In the genomic region with DNA sequence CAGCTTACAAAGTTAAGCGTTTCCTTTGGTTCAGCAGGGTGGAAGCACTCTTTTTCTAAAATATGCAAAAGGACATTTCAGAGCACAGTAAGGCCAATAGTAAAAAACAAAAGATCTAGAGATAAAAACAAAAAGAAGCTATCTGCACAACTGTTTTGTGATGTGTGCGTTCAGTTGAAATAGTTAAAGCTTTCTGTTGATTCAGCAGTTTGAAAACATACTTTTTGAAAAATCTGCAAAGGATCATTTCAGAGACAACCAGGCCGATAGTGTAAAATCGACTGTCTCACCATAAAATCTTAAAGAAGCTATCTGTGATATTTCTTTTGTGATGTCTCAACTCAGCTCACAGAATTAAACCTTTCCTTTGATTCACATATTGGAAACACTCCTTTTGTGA, we compare ENCODE assay signal across 31 cellular contexts.
"Had no signal": no experiment of that assay in that cellular context is flagged by ENCODE, and none has a peak within 500 bp of the region (broad histone marks: within the 10 kb centered on the region; RNA-seq: fewer than 3 reads in every experiment).

No MANE protein-coding gene starts in this region.

- H2AFZ ChIP-seq: neural progenitor cell, parathyroid adenoma had no signal

- H3K4me2 ChIP-seq: neural progenitor cell, smooth muscle cell had no signal

- H3K27ac ChIP-seq: neural progenitor cell, ovary, parathyroid adenoma, psoas muscle, skin epidermis, spleen, suprapubic skin, testis, tibial artery, transverse colon, upper lobe of right lung, uterus had no signal

- H3K9me3 ChIP-seq: ovary, testis had no signal

- H3K4me3 ChIP-seq: neural progenitor cell, ovary, psoas muscle, skin epidermis, smooth muscle cell, spleen, suprapubic skin, testis, tibial artery, transverse colon, upper lobe of right lung, uterus had no signal

- H3K36me3 ChIP-seq: neural progenitor cell, ovary, spleen, suprapubic skin, tibial artery, transverse colon, upper lobe of right lung, uterus had no signal

- H3K4me1 ChIP-seq: neural progenitor cell, parathyroid adenoma, psoas muscle, spleen, suprapubic skin, testis, tibial artery, transverse colon, upper lobe of right lung, uterus had no signal

- H3K36me3 Mint-ChIP-seq: neural progenitor cell; stimulated activated memory B cell treated with anti-CD40 and anti-IgM and Interleukin-4, amounts not matched to agents 10 μg/mL and 1 μg/mL and 100 μg/mL, for 72 hours; type B pancreatic cell had no signal

- H3K9ac ChIP-seq: neural progenitor cell, parathyroid adenoma had no signal

- DNase-seq: natural killer cell; occipital lobe; ovary; posterior cingulate gyrus; psoas muscle; right cardiac atrium; spleen; stimulated activated CD4-positive, alpha-beta T cell treated with anti-CD3 and anti-CD28 coated beads, Interleukin-12 subunit alpha, Interleukin-12 subunit beta, amount 100 ng/mL, for 4 hours; stimulated activated CD4-positive, alpha-beta T cell treated with anti-CD3 and anti-CD28 coated beads, Interleukin-1b, Interleukin-23, amount 100 ng/mL, for 48 hours; stimulated activated CD4-positive, alpha-beta T cell treated with anti-CD3 and anti-CD28 coated beads, Interleukin-4, amount 100 ng/mL, for 1 hour; stimulated activated CD4-positive, alpha-beta T cell treated with anti-CD3 and anti-CD28 coated beads, Interleukin-4, amount 100 ng/mL, for 4 hours; stimulated activated CD8-positive, alpha-beta memory T cell treated with anti-CD3 and anti-CD28 coated beads, Interleukin-4, amount 100 ng/mL, for 48 hours; stimulated activated naive CD4-positive, alpha-beta T cell; stimulated activated naive CD8-positive, alpha-beta T cell treated with anti-CD3 and anti-CD28 coated beads, Interleukin-15, amount 100 ng/mL, for 72 hours; stimulated activated naive CD8-positive, alpha-beta T cell treated with anti-CD3 and anti-CD28 coated beads, Interleukin-15, Interleukin-2, amounts not matched to agents 100 U/mL and 50 U/mL, for 24 hours; substantia nigra; testis; tibial artery; transverse colon; upper lobe of right lung; uterus had no signal

- H3K27me3 ChIP-seq: neural progenitor cell, ovary, spleen, suprapubic skin, testis, tibial artery, transverse colon, upper lobe of right lung, uterus had no signal

- H3K27me3 Mint-ChIP-seq: progenitor cell of endocrine pancreas; stimulated activated memory B cell treated with anti-CD40 and anti-IgM and Interleukin-4, amounts not matched to agents 10 μg/mL and 1 μg/mL and 100 μg/mL, for 72 hours; stimulated activated naive CD8-positive, alpha-beta T cell treated with anti-CD3 and anti-CD28 coated beads, Interleukin-15, amount 100 ng/mL, for 72 hours; type B pancreatic cell had no signal

- H3K4me3 Mint-ChIP-seq: natural killer cell; nephron; neural progenitor cell; stimulated activated memory B cell treated with anti-CD40 and anti-IgM and Interleukin-4, amounts not matched to agents 10 μg/mL and 1 μg/mL and 100 μg/mL, for 72 hours; stimulated activated naive CD8-positive, alpha-beta T cell treated with anti-CD3 and anti-CD28 coated beads, Interleukin-15, amount 100 ng/mL, for 72 hours; type B pancreatic cell had no signal

- ATAC-seq: natural killer cell; psoas muscle; right cardiac atrium; sciatic nerve; stimulated activated memory B cell treated with anti-CD40 and anti-IgM and Interleukin-4, amounts not matched to agents 10 μg/mL and 1 μg/mL and 100 μg/mL, for 72 hours; stimulated activated naive CD8-positive, alpha-beta T cell treated with anti-CD3 and anti-CD28 coated beads, Interleukin-15, amount 100 ng/mL, for 72 hours; stimulated activated naive CD8-positive, alpha-beta T cell treated with anti-CD3 and anti-CD28 coated beads, Interleukin-15, Interleukin-2, amounts not matched to agents 100 U/mL and 50 U/mL, for 24 hours; upper lobe of right lung had no signal

- H3K27ac Mint-ChIP-seq: natural killer cell; nephron; neural progenitor cell; progenitor cell of endocrine pancreas; stimulated activated memory B cell treated with anti-CD40 and anti-IgM and Interleukin-4, amounts not matched to agents 10 μg/mL and 1 μg/mL and 100 μg/mL, for 72 hours; stimulated activated naive CD8-positive, alpha-beta T cell treated with anti-CD3 and anti-CD28 coated beads, Interleukin-15, amount 100 ng/mL, for 72 hours; type B pancreatic cell had no signal

- H3K4me1 Mint-ChIP-seq: natural killer cell; nephron; neural progenitor cell; stimulated activated memory B cell treated with anti-CD40 and anti-IgM and Interleukin-4, amounts not matched to agents 10 μg/mL and 1 μg/mL and 100 μg/mL, for 72 hours; stimulated activated naive CD8-positive, alpha-beta T cell treated with anti-CD3 and anti-CD28 coated beads, Interleukin-15, amount 100 ng/mL, for 72 hours had no signal
